ENCODE assay signal across 18 cellular contexts in genomic region chr9:77498891-77499290, GRCh38.
DNase-seq lines count a peak whose midpoint lies in the region; ATAC-seq and TF ChIP-seq lines count a peak whose summit lies in the region.
"Had no signal": no experiment of that assay in that cellular context is flagged by ENCODE, and none has a peak within 500 bp of the region (broad histone marks: within the 10 kb centered on the region; RNA-seq: fewer than 3 reads in every experiment).

No MANE protein-coding gene starts in this region.

- DNase-seq in GM03348 (ENCODE audit: low spot score) (peak; percentile 46), fibroblast of lung (ENCODE audit: low read depth in 2 of 2) (peak; percentile 9 to 70), right cardiac atrium (no peak), sciatic nerve (ENCODE audit: low spot score) (no peak), colonic mucosa (no peak), hepatic stellate cell (ENCODE audit: low spot score) (no peak), posterior vena cava (ENCODE audit: low spot score) (no peak), retina (no peak)
- DNase-seq: ACHN; CD8-positive, alpha-beta memory T cell; DND-41; MM.1S; NCI-H187 treated with DMSO at 0.1 percent for 48 hours; NCI-H2171 treated with DMSO at 0.1 percent for 48 hours; NCI-H774; SHP77 had no signal

- no peak for TF ChIP-seq CTCF in fibroblast of lung (conservative IDR thresholded peaks at IDR 0.05 in 1 of 2, IDR thresholded peaks at IDR 0.05 in 1 of 2; ENCODE audit: low read depth in 1 of 2, low read length in 2 of 2)
- no peak for TF ChIP-seq CTCF in colonic mucosa (IDR thresholded peaks at IDR 0.05)

- intact Hi-C loops in right cardiac atrium (cut with DNase I): no loop called here
- intact Hi-C loops in sciatic nerve (cut with DNase I): no loop called here
- intact Hi-C loops in colonic mucosa (cut with DNase I): no loop called here
- intact Hi-C loops in posterior vena cava (cut with DNase I): no loop called here

- H2AFZ ChIP-seq in fibroblast of lung (ENCODE audit: low read length): no peak overlapping the region

- no peaks in the 10 kb centered on the region for H4K20me1 ChIP-seq in fibroblast of lung (ENCODE audit: control insufficient read depth, extremely low read depth, insufficient read depth, low read length)

- 35% methylated on average over 1 of the region's 1 CpG for WGBS in right cardiac atrium

- H3K4me2 ChIP-seq in fibroblast of lung (ENCODE audit: extremely low read depth, insufficient read depth, low read length): no peak overlapping the region
- H3K4me2 ChIP-seq: KMS-11 had no signal

- H3K36me3 ChIP-seq in fibroblast of lung (ENCODE audit: control insufficient read depth, insufficient read depth, low read length) (no peaks in the 10 kb centered on the region), colonic mucosa (no peaks in the 10 kb centered on the region)

- ATAC-seq in right cardiac atrium (peak; percentile 82 to 84), sciatic nerve (peak; percentile 69)
- ATAC-seq: Panc1 had no signal

- H3K4me1 ChIP-seq in fibroblast of lung (ENCODE audit: control insufficient read depth, extremely low read depth, insufficient read depth, low read length) (no peaks in the 10 kb centered on the region), right cardiac atrium (ENCODE audit: control insufficient read depth, insufficient read depth, low read length) (no peaks in the 10 kb centered on the region), colonic mucosa (no peaks in the 10 kb centered on the region)

- H3K27me3 ChIP-seq in fibroblast of lung (ENCODE audit: control insufficient read depth, insufficient read depth, low read length) (no peaks in the 10 kb centered on the region), right cardiac atrium (ENCODE audit: control insufficient read depth, insufficient read depth) (no peaks in the 10 kb centered on the region), colonic mucosa (no peaks in the 10 kb centered on the region)

- H3K4me3 ChIP-seq in fibroblast of lung (replicated peaks in 1 of 4; ENCODE audit: control extremely low read depth in 1 of 4, insufficient read depth in 1 of 4, low read depth in 3 of 4, low read length in 4 of 4) (no peak overlapping the region), right cardiac atrium (ENCODE audit: low read length) (no peak overlapping the region), colonic mucosa (no peak overlapping the region)

- H3K9me3 ChIP-seq in fibroblast of lung (ENCODE audit: control insufficient read depth, insufficient read depth, low read depth, low read length): no peaks in the 10 kb centered on the region
- no peaks in the 10 kb centered on the region for H3K9me3 ChIP-seq in right cardiac atrium (ENCODE audit: control insufficient read depth, low read length)
- no peaks in the 10 kb centered on the region for H3K9me3 ChIP-seq in colonic mucosa

- no peak overlapping the region for H3K9ac ChIP-seq in fibroblast of lung (ENCODE audit: insufficient read depth, low read length)
- no peak overlapping the region for H3K9ac ChIP-seq in colonic mucosa (ENCODE audit: low read depth in 2 of 2, low read length in 2 of 2)
- H3K9ac ChIP-seq: KMS-11 had no signal

- H3K27ac ChIP-seq in fibroblast of lung (ENCODE audit: insufficient read depth, low read length) (no peak overlapping the region), right cardiac atrium (ENCODE audit: low read length) (peak overlapping the region; percentile 42), colonic mucosa (no peak overlapping the region)
- H3K27ac ChIP-seq: KMS-11 had no signal

- H3K79me2 ChIP-seq in fibroblast of lung (ENCODE audit: control insufficient read depth, insufficient read depth, low read length): no peaks in the 10 kb centered on the region

Comparison
In these comparisons a context has a peak if more than half of its experiments do, and no peak if none do; other contexts are left out.
1. DNase-seq: peak in GM03348 (single experiment) and fibroblast of lung (2 of 2); none in right cardiac atrium (0 of 3), sciatic nerve (single experiment), colonic mucosa (single experiment), hepatic stellate cell (single experiment), posterior vena cava (single experiment) and retina (single experiment).